In genomic region chr10:28008054-28008453, GRCh38 we compare ENCODE assay signal across 18 cellular contexts.
"Had no signal": no experiment of that assay in that cellular context is flagged by ENCODE, and none has a peak within 500 bp of the region (broad histone marks: within the 10 kb centered on the region; RNA-seq: fewer than 3 reads in every experiment).

No MANE protein-coding gene starts in this region.

- DNase-seq: effector memory CD8-positive, alpha-beta T cell; esophagus squamous epithelium; foreskin fibroblast; glutamatergic neuron; left colon; mesendoderm; naive B cell; retina; right lobe of liver; stimulated activated CD4-positive, alpha-beta T cell treated with anti-CD3 and anti-CD28 coated beads, Interleukin-4, amount 100 ng/mL, for 1 hour; stimulated activated CD8-positive, alpha-beta memory T cell treated with anti-CD3 and anti-CD28 coated beads, Interleukin-4, amount 100 ng/mL, for 48 hours; stimulated activated naive CD8-positive, alpha-beta T cell treated with anti-CD3 and anti-CD28 coated beads, Interleukin-15, Interleukin-2, amounts not matched to agents 100 U/mL and 50 U/mL, for 24 hours; tibial artery; upper lobe of left lung; uterus had no signal

- FAIRE-seq: keratinocyte had no signal

- ATAC-seq: effector memory CD8-positive, alpha-beta T cell; gastroesophageal sphincter; left colon; right lobe of liver; stimulated activated effector memory CD8-positive, alpha-beta T cell treated with anti-CD3 and anti-CD28 coated beads, Interleukin-12 subunit alpha, Interleukin-12 subunit beta, amount 100 ng/mL, for 72 hours; stimulated activated naive CD8-positive, alpha-beta T cell treated with anti-CD3 and anti-CD28 coated beads, Interleukin-15, Interleukin-2, amounts not matched to agents 100 U/mL and 50 U/mL, for 24 hours had no signal
